24 cellular contexts compared by ENCODE assay signal in the genomic region with DNA sequence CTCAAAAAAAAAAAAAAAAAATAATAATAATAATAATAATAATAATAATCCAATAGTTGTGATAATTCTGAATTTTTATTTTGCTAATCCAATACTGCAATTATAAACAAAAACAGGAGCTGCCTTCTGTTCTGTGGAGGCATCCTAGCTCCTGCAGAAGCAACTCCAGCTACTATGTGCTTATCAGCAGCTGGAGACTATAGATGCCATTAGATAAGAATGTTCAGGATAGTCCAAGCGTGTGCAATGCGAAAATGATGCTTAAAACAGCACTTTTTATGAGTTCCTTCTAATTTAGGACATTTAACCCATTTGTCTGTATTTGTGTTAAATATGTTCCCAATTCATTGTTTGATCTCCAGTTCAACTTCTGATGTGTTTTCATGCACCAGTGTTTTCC.
"Had no signal": no experiment of that assay in that cellular context is flagged by ENCODE, and none has a peak within 500 bp of the region (broad histone marks: within the 10 kb centered on the region; RNA-seq: fewer than 3 reads in every experiment).

No MANE protein-coding gene starts in this region.

- DNase-seq: colonic mucosa; cortex of kidney; dermis blood vessel endothelial cell; dorsolateral prefrontal cortex; effector CD4-positive, alpha-beta T cell; effector CD8-positive, alpha-beta T cell; effector memory CD4-positive, alpha-beta T cell; effector memory CD8-positive, alpha-beta T cell; endodermal cell; erythroblast; esophagus squamous epithelium; foreskin fibroblast; foreskin keratinocyte; foreskin melanocyte; gastrocnemius medialis; glutamatergic neuron; head of caudate nucleus; heart left ventricle; heart right ventricle had no signal

- H3K27ac ChIP-seq: colonic mucosa, coronary artery, dorsolateral prefrontal cortex, epithelial cell of prostate, esophagus muscularis mucosa, esophagus squamous epithelium, foreskin keratinocyte, gastrocnemius medialis, gastroesophageal sphincter, heart left ventricle, heart right ventricle had no signal

- ATAC-seq: effector memory CD8-positive, alpha-beta T cell; esophagus mucosa; foreskin keratinocyte; gastrocnemius medialis; gastroesophageal sphincter; heart left ventricle; heart right ventricle had no signal

- H3K27me3 ChIP-seq: colonic mucosa, dorsolateral prefrontal cortex, esophagus muscularis mucosa, esophagus squamous epithelium, foreskin keratinocyte, gastrocnemius medialis, gastroesophageal sphincter, heart left ventricle, heart right ventricle had no signal

- H3K9me3 ChIP-seq: colonic mucosa, esophagus muscularis mucosa, esophagus squamous epithelium, gastrocnemius medialis, gastroesophageal sphincter had no signal

- H3K36me3 ChIP-seq: colonic mucosa, esophagus squamous epithelium, gastrocnemius medialis, gastroesophageal sphincter had no signal

- H3K4me3 ChIP-seq: colonic mucosa, coronary artery, dorsolateral prefrontal cortex, esophagus muscularis mucosa, esophagus squamous epithelium, gastrocnemius medialis, gastroesophageal sphincter, heart left ventricle, heart right ventricle had no signal
